2 cellular contexts compared by ENCODE assay signal in genomic region chr11:5891216-5891800, GRCh38.
TF ChIP-seq lines count a peak whose summit lies in the region.

No MANE protein-coding gene starts in this region.

TF ChIP-seq in liver, 16 proteins besides CTCF, POLR2A, EP300 and RAD21:
- TF ChIP-seq RXRA (IDR thresholded peaks at IDR 0.05) (no peak), EGR1 (IDR thresholded peaks at IDR 0.05; ENCODE audit: low read depth in 2 of 2) (no peak), NR2F2 (IDR thresholded peaks at IDR 0.05) (no peak), HNF4G (IDR thresholded peaks at IDR 0.05) (no peak), SP1 (IDR thresholded peaks at IDR 0.05) (no peak), HNF4A (conservative IDR thresholded peaks at IDR 0.05) (no peak), YY1 (IDR thresholded peaks at IDR 0.05) (no peak), FOXA2 (IDR thresholded peaks at IDR 0.05) (no peak), MAX (IDR thresholded peaks at IDR 0.05) (no peak), GABPA (IDR thresholded peaks at IDR 0.05 in 1 of 2, conservative IDR thresholded peaks at IDR 0.05 in 1 of 2) (no peak), REST (IDR thresholded peaks at IDR 0.05) (no peak), TAF1 (conservative IDR thresholded peaks at IDR 0.05) (no peak), FOXA1 (IDR thresholded peaks at IDR 0.05) (no peak), ATF3 (IDR thresholded peaks at IDR 0.05) (no peak), ZBTB33 (IDR thresholded peaks at IDR 0.05) (no peak), JUND (IDR thresholded peaks at IDR 0.05) (no peak)
TF ChIP-seq in liver: peak in this region for 0.

TF ChIP-seq in HepG2, 621 proteins besides CTCF, POLR2A, EP300 and RAD21:
- no peak for TF ChIP-seq GLI4 (CRISPR knock-in tag; IDR thresholded peaks at IDR 0.05; ENCODE audit: borderline replicate concordance)
- TF ChIP-seq ZEB1 (IDR thresholded peaks at IDR 0.05; ENCODE audit: insufficient replicate concordance, low read depth): no peak
- no peak for TF ChIP-seq CCAR2 (optimal IDR thresholded peaks at IDR 0.05; ENCODE audit: low read depth, low read length)
- no peak for TF ChIP-seq TRIM22 (IDR thresholded peaks at IDR 0.05)
